In the genomic region with DNA sequence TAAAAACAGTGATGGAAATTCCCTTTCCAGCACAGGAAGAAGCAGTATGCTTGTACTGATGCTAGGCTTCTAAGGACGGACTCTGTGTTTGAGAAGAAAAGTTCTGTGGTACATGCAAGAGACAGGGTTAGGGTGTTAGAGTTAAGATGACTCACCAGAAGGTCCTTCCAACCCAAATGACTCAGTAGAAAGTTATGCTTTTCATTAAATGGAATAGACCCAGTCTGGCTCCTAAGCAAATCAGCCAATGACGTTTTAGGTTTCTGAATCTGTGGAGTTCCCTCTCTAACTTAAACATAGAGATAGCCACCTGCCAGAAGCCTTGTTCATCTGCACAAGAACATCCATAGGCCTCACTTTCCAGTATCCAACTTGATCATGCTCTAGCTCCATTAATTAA, we compare ENCODE assay signal across 11 cellular contexts. TPM values are rescaled to one million over a fixed set of nuclear protein-coding genes. Genes with fewer than 3 reads are reported as not detected.
DNase-seq lines count a peak whose midpoint lies in the region; ATAC-seq, FAIRE-seq and TF ChIP-seq lines count a peak whose summit lies in the region.
"Had no signal": no experiment of that assay in that cellular context is flagged by ENCODE, and none has a peak within 500 bp of the region (broad histone marks: within the 10 kb centered on the region; RNA-seq: fewer than 3 reads in every experiment).

No MANE protein-coding gene starts in this region.

- DNase-seq in activated naive CD8-positive, alpha-beta T cell treated with anti-CD3 and anti-CD28 coated beads, Interleukin-2, amount 50 U/mL, for 24 hours: no peak
- DNase-seq in activated naive CD8-positive, alpha-beta T cell treated with anti-CD3 and anti-CD28 coated beads for 36 hours: no peak
- peak; percentile 92 for DNase-seq in RWPE1 (ENCODE audit: low spot score)
- peak; percentile 98 for DNase-seq in fibroblast of peridontal ligament (ENCODE audit: extremely low read depth)
- no peak for DNase-seq in thoracic aorta (ENCODE audit: low spot score)
- DNase-seq in GDM1 (lab: John Stamatoyannopoulos, UW): no peak
- no peak for DNase-seq in CD4-positive, alpha-beta T cell
- DNase-seq in GM19239 (ENCODE audit: insufficient read length, low spot score): no peak
- DNase-seq: activated CD8-positive, alpha-beta memory T cell treated with anti-CD3 and anti-CD28 coated beads, Interleukin-2, amount 50 U/mL, for 48 hours; C1 segment of cervical spinal cord; nephron progenitor cell had no signal

- POLR2A ChIA-PET in RWPE1 (lab: Yijun Ruan, JAX; ENCODE audit: low non-redundant PET): no interaction called here
- POLR2A ChIA-PET in CD4-positive, alpha-beta T cell (lab: Charles Lee): no interaction called here

- CTCF ChIA-PET in RWPE1 (lab: Yijun Ruan, JAX): no interaction called here
- CTCF ChIA-PET in CD4-positive, alpha-beta T cell (lab: Charles Lee): no interaction called here

- peaks cover 23% of the 10 kb centered on the region for H3K4me1 Mint-ChIP-seq in activated naive CD8-positive, alpha-beta T cell treated with anti-CD3 and anti-CD28 coated beads, Interleukin-2, amount 50 U/mL, for 24 hours
- peaks cover 26% of the 10 kb centered on the region for H3K4me1 Mint-ChIP-seq in activated naive CD8-positive, alpha-beta T cell treated with anti-CD3 and anti-CD28 coated beads for 36 hours
- peaks cover 24% of the 10 kb centered on the region for H3K4me1 Mint-ChIP-seq in CD4-positive, alpha-beta T cell (ENCODE audit: low read depth)

- intact Hi-C loops in CD4-positive, alpha-beta T cell (cut with DNase I, micrococcal nuclease): no loop called here

- no peak overlapping the region for H3K4me3 Mint-ChIP-seq in activated naive CD8-positive, alpha-beta T cell treated with anti-CD3 and anti-CD28 coated beads, Interleukin-2, amount 50 U/mL, for 24 hours
- no peak overlapping the region for H3K4me3 Mint-ChIP-seq in activated naive CD8-positive, alpha-beta T cell treated with anti-CD3 and anti-CD28 coated beads for 36 hours
- H3K4me3 Mint-ChIP-seq in CD4-positive, alpha-beta T cell: no peak overlapping the region
- H3K4me3 Mint-ChIP-seq: nephron progenitor cell had no signal

- no peaks in the 10 kb centered on the region for H3K27me3 ChIP-seq in thoracic aorta (replicated peaks; ENCODE audit: insufficient read depth)
- peaks cover 66% of the 10 kb centered on the region for H3K27me3 ChIP-seq in CD4-positive, alpha-beta T cell (ENCODE audit: control insufficient read depth, insufficient read depth, low read length)

- ATAC-seq in activated naive CD8-positive, alpha-beta T cell treated with anti-CD3 and anti-CD28 coated beads, Interleukin-2, amount 50 U/mL, for 24 hours: peak; percentile 40
- peak; percentile 38 for ATAC-seq in thoracic aorta (ENCODE audit: insufficient number of reproducible peaks, low FRiP score, low read depth)
- no peak for ATAC-seq in CD4-positive, alpha-beta T cell (ENCODE audit: poor library complexity)

- H3K9me3 Mint-ChIP-seq in activated naive CD8-positive, alpha-beta T cell treated with anti-CD3 and anti-CD28 coated beads, Interleukin-2, amount 50 U/mL, for 24 hours: no peaks in the 10 kb centered on the region
- no peaks in the 10 kb centered on the region for H3K9me3 Mint-ChIP-seq in activated naive CD8-positive, alpha-beta T cell treated with anti-CD3 and anti-CD28 coated beads for 36 hours
- no peaks in the 10 kb centered on the region for H3K9me3 Mint-ChIP-seq in CD4-positive, alpha-beta T cell
- H3K9me3 Mint-ChIP-seq: nephron progenitor cell had no signal

- no peaks in the 10 kb centered on the region for H3K36me3 Mint-ChIP-seq in activated naive CD8-positive, alpha-beta T cell treated with anti-CD3 and anti-CD28 coated beads, Interleukin-2, amount 50 U/mL, for 24 hours (ENCODE audit: low read depth)
- H3K36me3 Mint-ChIP-seq in activated naive CD8-positive, alpha-beta T cell treated with anti-CD3 and anti-CD28 coated beads for 36 hours: no peaks in the 10 kb centered on the region
- no peaks in the 10 kb centered on the region for H3K36me3 Mint-ChIP-seq in CD4-positive, alpha-beta T cell (ENCODE audit: low read depth)

- H3K27ac Mint-ChIP-seq in activated naive CD8-positive, alpha-beta T cell treated with anti-CD3 and anti-CD28 coated beads, Interleukin-2, amount 50 U/mL, for 24 hours: no peak overlapping the region
- no peak overlapping the region for H3K27ac Mint-ChIP-seq in activated naive CD8-positive, alpha-beta T cell treated with anti-CD3 and anti-CD28 coated beads for 36 hours
- no peak overlapping the region for H3K27ac Mint-ChIP-seq in CD4-positive, alpha-beta T cell
- H3K27ac Mint-ChIP-seq: nephron progenitor cell had no signal

- peaks cover 84% of the 10 kb centered on the region for H3K27me3 Mint-ChIP-seq in activated naive CD8-positive, alpha-beta T cell treated with anti-CD3 and anti-CD28 coated beads, Interleukin-2, amount 50 U/mL, for 24 hours
- peaks cover 88% of the 10 kb centered on the region for H3K27me3 Mint-ChIP-seq in activated naive CD8-positive, alpha-beta T cell treated with anti-CD3 and anti-CD28 coated beads for 36 hours
- peaks cover 88% of the 10 kb centered on the region for H3K27me3 Mint-ChIP-seq in CD4-positive, alpha-beta T cell

- no peaks in the 10 kb centered on the region for H3K36me3 ChIP-seq in thoracic aorta

- FAIRE-seq in GM19239 (lab: Jason Lieb, UNC): no peak

- no peaks in the 10 kb centered on the region for H3K9me3 ChIP-seq in thoracic aorta
- H3K9me3 ChIP-seq in CD4-positive, alpha-beta T cell (ENCODE audit: control insufficient read depth, low read length): no peaks in the 10 kb centered on the region

- peak overlapping the region; percentile 14 for H3K4me3 ChIP-seq in thoracic aorta

- H3K4me1 ChIP-seq in thoracic aorta (ENCODE audit: control insufficient read depth in 1 of 2, low read depth in 2 of 2): peaks cover 7 to 37% of the 10 kb centered on the region in 2 donors

- TF ChIP-seq CTCF in RWPE1 (conservative IDR thresholded peaks at IDR 0.05; ENCODE audit: low read depth): no peak
- no peak for TF ChIP-seq CTCF in thoracic aorta (IDR thresholded peaks at IDR 0.05)
- no peak for TF ChIP-seq CTCF in CD4-positive, alpha-beta T cell (IDR thresholded peaks at IDR 0.05)

- no peak overlapping the region for H3K27ac ChIP-seq in RWPE1
- peak overlapping the region in 1 of 2 donors; percentile 9 for H3K27ac ChIP-seq in thoracic aorta
- no peak overlapping the region for H3K27ac ChIP-seq in CD4-positive, alpha-beta T cell (ENCODE audit: low read depth, low read length)

RNA-seq across cellular contexts. Expression of a gene that starts 5.7 kb away (rescaled TPM):
- not detected for total RNA-seq in activated naive CD8-positive, alpha-beta T cell treated with anti-CD3 and anti-CD28 coated beads for 36 hours
- total RNA-seq in thoracic aorta: 1 to 10 TPM; 5.6 to 8.1 TPM
- not detected for total RNA-seq in CD4-positive, alpha-beta T cell

Comparison
In these comparisons a context has a peak if more than half of its experiments do, and no peak if none do; other contexts are left out.
1. DNase-seq: peak in RWPE1 (single experiment) and fibroblast of peridontal ligament (single experiment); none in activated naive CD8-positive, alpha-beta T cell treated with anti-CD3 and anti-CD28 coated beads, Interleukin-2, amount 50 U/mL, for 24 hours (single experiment), activated naive CD8-positive, alpha-beta T cell treated with anti-CD3 and anti-CD28 coated beads for 36 hours (single experiment), thoracic aorta (single experiment), GDM1 (single experiment), CD4-positive, alpha-beta T cell (0 of 10) and GM19239 (single experiment).
2. RNA of a gene that starts 5.7 kb away (total RNA-seq): 5.6 to 8.1 TPM in thoracic aorta; not detected in CD4-positive, alpha-beta T cell and not detected in activated naive CD8-positive, alpha-beta T cell treated with anti-CD3 and anti-CD28 coated beads for 36 hours; every median in the first group is over 4 times any median in the second.